Comparison of ENCODE assay signal across 8 cellular contexts in genomic region chr6:88166493-88166900, GRCh38. TPM values are rescaled to one million over a fixed set of nuclear protein-coding genes. Genes with fewer than 3 reads are reported as not detected.
A peak's percentile ranks its signal among the peaks of the same experiment; 100 is the strongest.
DNase-seq lines count a peak whose midpoint lies in the region; ATAC-seq, FAIRE-seq and TF ChIP-seq lines count a peak whose summit lies in the region.

No MANE protein-coding gene starts in this region.

- peak overlapping the region; percentile 67 for H3K4me2 ChIP-seq in keratinocyte (ENCODE audit: control insufficient read depth, extremely low read depth, insufficient read depth, low read depth, low read length)

- H3K27ac ChIP-seq in keratinocyte (ENCODE audit: control insufficient read depth, insufficient read depth, low read length), result no peak overlapping the region

- peaks cover 3% of the 10 kb centered on the region for H4K20me1 ChIP-seq in keratinocyte (ENCODE audit: control insufficient read depth, extremely low read depth, insufficient read depth, low read length)

- H3K4me1 ChIP-seq in keratinocyte (ENCODE audit: control insufficient read depth, extremely low read depth, insufficient read depth, low read length), result peaks cover 6% of the 10 kb centered on the region

- peak overlapping the region; percentile 67 for H3K4me3 Mint-ChIP-seq in activated naive CD8-positive, alpha-beta T cell treated with anti-CD3 and anti-CD28 coated beads, Interleukin-2, amount 50 U/mL, for 24 hours
- peak overlapping the region; percentile 71 to 89 for H3K4me3 Mint-ChIP-seq in stimulated activated naive CD8-positive, alpha-beta T cell treated with anti-CD3 and anti-CD28 coated beads, Interleukin-15, amount 100 ng/mL, for 72 hours

- no peaks in the 10 kb centered on the region for H3K79me2 ChIP-seq in keratinocyte (ENCODE audit: control insufficient read depth, insufficient read depth, low read length)

- H3K9ac ChIP-seq in keratinocyte (ENCODE audit: control insufficient read depth, extremely low read depth, insufficient read depth, low read length), result no peak overlapping the region

- peaks cover 51% of the 10 kb centered on the region for H3K27me3 ChIP-seq in keratinocyte (ENCODE audit: control insufficient read depth, extremely low read depth, insufficient read depth, low read length)

- H3K36me3 ChIP-seq in keratinocyte (ENCODE audit: control insufficient read depth in 2 of 2, extremely low read depth in 1 of 2, insufficient read depth in 2 of 2, low read length in 2 of 2), result no peaks in the 10 kb centered on the region

- H3K27ac Mint-ChIP-seq in activated naive CD8-positive, alpha-beta T cell treated with anti-CD3 and anti-CD28 coated beads, Interleukin-2, amount 50 U/mL, for 24 hours, result no peak overlapping the region
- H3K27ac Mint-ChIP-seq in stimulated activated naive CD8-positive, alpha-beta T cell treated with anti-CD3 and anti-CD28 coated beads, Interleukin-15, amount 100 ng/mL, for 72 hours, result peak overlapping the region in 1 of 2 donors; percentile 85

- dilution Hi-C loops in keratinocyte (cut with MboI; ENCODE audit: extremely low pct_ligation_motif_present, low sequenced_read_pairs), result no loop called here

- DNase-seq in AG10803 (ENCODE audit: low read depth) (no peak), keratinocyte (ENCODE audit: low read depth, low spot score) (no peak), HT-29 (ENCODE audit: low spot score) (no peak), GOT3 (lab: John Stamatoyannopoulos, UW) (no peak)
- peak; percentile 7 for DNase-seq in activated naive CD8-positive, alpha-beta T cell treated with anti-CD3 and anti-CD28 coated beads, Interleukin-2, amount 50 U/mL, for 24 hours
- no peak for DNase-seq in stimulated activated naive CD8-positive, alpha-beta T cell treated with anti-CD3 and anti-CD28 coated beads, Interleukin-15, amount 100 ng/mL, for 72 hours

- FAIRE-seq in keratinocyte (lab: Jason Lieb, UNC), result no peak

- H3K27me3 Mint-ChIP-seq in activated naive CD8-positive, alpha-beta T cell treated with anti-CD3 and anti-CD28 coated beads, Interleukin-2, amount 50 U/mL, for 24 hours, result peaks cover 73% of the 10 kb centered on the region
- peaks cover 75% of the 10 kb centered on the region for H3K27me3 Mint-ChIP-seq in stimulated activated naive CD8-positive, alpha-beta T cell treated with anti-CD3 and anti-CD28 coated beads, Interleukin-15, amount 100 ng/mL, for 72 hours

- H3K4me3 ChIP-seq in AG10803 (ENCODE audit: low read length), result peak overlapping the region; percentile 33
- peak overlapping the region; percentile 13 to 49 (median 26) for H3K4me3 ChIP-seq in keratinocyte (ENCODE audit: control insufficient read depth in 2 of 3, extremely low read depth in 1 of 3, insufficient read depth in 2 of 3, low read depth in 1 of 3, low read length in 3 of 3)

- no peaks in the 10 kb centered on the region for H3K9me1 ChIP-seq in keratinocyte (ENCODE audit: control insufficient read depth, extremely low read depth, insufficient read depth, low read length)

- ATAC-seq in GM19025 (IDR thresholded peaks at IDR 0.05; ENCODE audit: low read depth, unreplicated experiment) (peak; percentile 27), HG03342 (IDR thresholded peaks at IDR 0.05; ENCODE audit: unreplicated experiment) (peak; percentile 37)
- peak; percentile 31 for ATAC-seq in activated naive CD8-positive, alpha-beta T cell treated with anti-CD3 and anti-CD28 coated beads, Interleukin-2, amount 50 U/mL, for 24 hours
- ATAC-seq in stimulated activated naive CD8-positive, alpha-beta T cell treated with anti-CD3 and anti-CD28 coated beads, Interleukin-15, amount 100 ng/mL, for 72 hours, result peak; percentile 60

- peaks cover 15% of the 10 kb centered on the region for H3K4me1 Mint-ChIP-seq in activated naive CD8-positive, alpha-beta T cell treated with anti-CD3 and anti-CD28 coated beads, Interleukin-2, amount 50 U/mL, for 24 hours
- peaks cover 20% of the 10 kb centered on the region for H3K4me1 Mint-ChIP-seq in stimulated activated naive CD8-positive, alpha-beta T cell treated with anti-CD3 and anti-CD28 coated beads, Interleukin-15, amount 100 ng/mL, for 72 hours

- TF ChIP-seq CTCF in AG10803 (conservative IDR thresholded peaks at IDR 0.05; ENCODE audit: low read length) (no peak), keratinocyte (optimal IDR thresholded peaks at IDR 0.05 in 1 of 3, IDR thresholded peaks at IDR 0.05 in 1 of 3, conservative IDR thresholded peaks at IDR 0.05 in 1 of 3; ENCODE audit: extremely low read depth in 1 of 3, insufficient read depth in 2 of 3, low read length in 3 of 3) (no peak)

- H2AFZ ChIP-seq in keratinocyte (ENCODE audit: control insufficient read depth, low read length), result no peak overlapping the region

- no peaks in the 10 kb centered on the region for H3K9me3 Mint-ChIP-seq in activated naive CD8-positive, alpha-beta T cell treated with anti-CD3 and anti-CD28 coated beads, Interleukin-2, amount 50 U/mL, for 24 hours
- no peaks in the 10 kb centered on the region for H3K9me3 Mint-ChIP-seq in stimulated activated naive CD8-positive, alpha-beta T cell treated with anti-CD3 and anti-CD28 coated beads, Interleukin-15, amount 100 ng/mL, for 72 hours

- no peaks in the 10 kb centered on the region for H3K9me3 ChIP-seq in keratinocyte (ENCODE audit: control insufficient read depth, low read depth, low read length)

- H3K36me3 Mint-ChIP-seq in activated naive CD8-positive, alpha-beta T cell treated with anti-CD3 and anti-CD28 coated beads, Interleukin-2, amount 50 U/mL, for 24 hours (ENCODE audit: low read depth), result no peaks in the 10 kb centered on the region

RNA-seq across cellular contexts. Expression of gene CNR1, which starts 0.3 kb away (rescaled TPM):
- polyA plus RNA-seq in keratinocyte, result not detected in 3 replicates
- polyA plus RNA-seq in keratinocyte (2011; ENCODE audit: low read depth), result not detected
- polyA plus RNA-seq in keratinocyte (2011; cell fraction: cytosol; rRNA removed), result not detected in 2 replicates
- not detected in 2 replicates for polyA plus RNA-seq in keratinocyte (2011; cell fraction: nucleus; rRNA removed)
- 0.04 TPM in 1 of 2 replicates, not detected in the other for polyA plus RNA-seq in keratinocyte (2012; ENCODE audit: low replicate concordance)
- polyA minus RNA-seq in keratinocyte, result not detected in 3 replicates
- polyA minus RNA-seq in keratinocyte (2011; cell fraction: cytosol; rRNA and poly(A)+ RNA removed), result not detected
- polyA minus RNA-seq in keratinocyte (2011; cell fraction: nucleus; rRNA and poly(A)+ RNA removed), result not detected in 2 replicates
- not detected in 2 replicates for total RNA-seq in HT-29 (2014; rRNA removed; shearing (Covaris generic))
